Comparison of ENCODE assay signal across 8 cellular contexts in the genomic region with DNA sequence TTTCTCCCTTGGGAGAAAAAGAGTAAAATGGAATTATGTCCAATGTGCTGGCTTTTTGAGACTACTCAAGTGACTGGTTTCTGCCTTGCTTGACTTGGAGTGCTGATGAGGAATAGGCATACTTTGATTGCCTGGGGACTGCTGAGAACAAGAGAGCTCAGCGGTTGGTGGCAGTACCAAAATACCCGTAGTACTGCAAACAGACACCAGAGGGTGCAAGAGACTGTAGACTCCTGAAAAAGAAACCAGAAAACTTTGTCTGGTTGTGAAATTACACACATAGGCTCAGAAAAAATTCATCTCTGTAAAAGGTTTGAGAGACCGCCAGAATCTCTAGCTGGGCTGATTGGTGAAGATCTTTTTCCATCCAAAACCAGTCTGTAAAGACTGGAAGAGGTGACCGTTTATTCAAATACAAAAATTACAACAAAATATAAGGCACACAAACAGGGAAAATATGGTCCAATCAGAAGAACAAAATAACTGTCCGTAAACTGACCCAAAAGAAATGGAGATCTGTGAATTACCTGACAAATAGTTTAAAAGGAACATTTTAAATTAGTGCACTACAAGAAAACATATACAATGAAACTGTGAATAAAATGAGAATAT. TPM values are rescaled to one million over a fixed set of nuclear protein-coding genes. Genes with fewer than 3 reads are reported as not detected.
DNase-seq lines count a peak whose midpoint lies in the region; ATAC-seq and TF ChIP-seq lines count a peak whose summit lies in the region.
"Had no signal": no experiment of that assay in that cellular context is flagged by ENCODE, and none has a peak within 500 bp of the region (broad histone marks: within the 10 kb centered on the region; RNA-seq: fewer than 3 reads in every experiment).

No MANE protein-coding gene starts in this region.

- WGBS in iPS DF 6.9 (ENCODE audit: insufficient coverage, insufficient read length): no CpG with 5 or more reads among the region's 5 CpGs

- ATAC-seq in GM21528 (IDR thresholded peaks at IDR 0.05; ENCODE audit: low FRiP score, unreplicated experiment) (peak; percentile 98), Panc1 (peak; percentile 85)

- BruUV-seq in Panc1 (replicated peaks; lab: Mats Ljungman, UMichigan): no TSS peak

- H3K36me3 ChIP-seq in Panc1 (ENCODE audit: control insufficient read depth, insufficient read depth, low read length) (no peaks in the 10 kb centered on the region), adipocyte (ENCODE audit: control insufficient read depth, insufficient read depth, low read length, severe bottlenecking) (no peaks in the 10 kb centered on the region), iPS DF 6.9 (ENCODE audit: control insufficient read depth, insufficient read depth, low read length) (no peaks in the 10 kb centered on the region)

- DNase-seq in GM10248 (ENCODE audit: extremely low spot score) (peak; percentile 11), HS-5 (ENCODE audit: low read depth) (peak; percentile 53), Panc1 (ENCODE audit: low read depth, low spot score) (peak; percentile 59), adipocyte (ENCODE audit: low read depth) (peak; percentile 79), iPS DF 6.9 (ENCODE audit: low read depth, low spot score) (peak; percentile 54)
- DNase-seq in stimulated activated CD4-positive, alpha-beta T cell treated with anti-CD3 and anti-CD28 coated beads, Interleukin-2, amount 100 ng/mL, for 24 hours: peak; percentile 49 to 52

- intact Hi-C loops in Panc1 (cut with micrococcal nuclease; ENCODE audit: unreplicated experiment): loop anchor here (5.0 to 10.0 kb wide), 2 partner anchors 111 to 214 kb away; no protein-coding TSS in a partner anchor

- no peak overlapping the region for H3K4me3 ChIP-seq in Panc1 (ENCODE audit: low read depth in 2 of 2, low read length in 2 of 2)
- H3K4me3 ChIP-seq in adipocyte (ENCODE audit: low read length): no peak overlapping the region
- no peak overlapping the region for H3K4me3 ChIP-seq in iPS DF 6.9 (ENCODE audit: low read length)

- H3K27ac ChIP-seq in Panc1 (ENCODE audit: low read length) (no peak overlapping the region), iPS DF 6.9 (ENCODE audit: low read length) (no peak overlapping the region)
- H3K27ac ChIP-seq: epithelial cell of prostate had no signal

- TF ChIP-seq CTCF in GM10248 (IDR thresholded peaks at IDR 0.05; ENCODE audit: control extremely low read depth, extremely low read depth, low read depth, missing control alignments) (peak; percentile 72), Panc1 (IDR thresholded peaks at IDR 0.05) (peak; percentile 91)

- H3K27me3 ChIP-seq in Panc1 (ENCODE audit: control insufficient read depth, insufficient read depth, low read length): no peaks in the 10 kb centered on the region; the same call in 1 of the 2 replicates
- H3K27me3 ChIP-seq in adipocyte (replicated peaks; ENCODE audit: control insufficient read depth, insufficient read depth, low read length): no peaks in the 10 kb centered on the region
- no peaks in the 10 kb centered on the region for H3K27me3 ChIP-seq in iPS DF 6.9 (ENCODE audit: control insufficient read depth, insufficient read depth, low read length)

- H3K9me3 ChIP-seq in Panc1 (ENCODE audit: control insufficient read depth, insufficient read depth, low read depth, low read length) (0 out of 2 replicates have a peak, but pooled peaks cover 3% of the 10 kb centered on the region), adipocyte (ENCODE audit: control insufficient read depth, low read length) (peaks cover 10% of the 10 kb centered on the region), iPS DF 6.9 (ENCODE audit: control insufficient read depth, insufficient read depth, low read length) (no peaks in the 10 kb centered on the region)

- POLR2A ChIA-PET in GM10248 (lab: Yijun Ruan, JAX): no interaction called here
- POLR2A ChIA-PET in Panc1 (lab: Charles Lee): interaction anchor here (0.5 kb wide), 1 partner anchor 1303 kb away, joined by 3 read pairs; no protein-coding TSS in a partner anchor

- in situ Hi-C loops in Panc1 (cut with HindIII; ENCODE audit: low pct_unique_long_range_greater_than_20kb, low sequenced_read_pairs): no loop called here

- no peak overlapping the region for H3K9ac ChIP-seq in adipocyte (ENCODE audit: low read length)

- CTCF ChIA-PET in GM10248 (lab: Yijun Ruan, JAX) (interaction anchor here (0.6 to 5.2 kb wide), 29 partner anchors 8 to 1095 kb away, joined by 3 to 34 read pairs (median 4); no protein-coding TSS in a partner anchor), Panc1 (lab: Charles Lee) (interaction anchor here (0.5 to 2.1 kb wide), 7 partner anchors 29 to 1976 kb away, joined by 3 to 7 read pairs (median 3); no protein-coding TSS in a partner anchor)

- H3K4me1 ChIP-seq in Panc1 (ENCODE audit: control insufficient read depth, insufficient read depth, low read length) (no peaks in the 10 kb centered on the region), adipocyte (ENCODE audit: control insufficient read depth, insufficient read depth, low read length) (peaks cover 12% of the 10 kb centered on the region), iPS DF 6.9 (ENCODE audit: control insufficient read depth, insufficient read depth, low read length) (no peaks in the 10 kb centered on the region)

RNA-seq across cellular contexts. Expression of gene BICC1, which starts 18.5 kb away (rescaled TPM):
- total RNA-seq in Panc1 (2021; ENCODE audit: unreplicated experiment): 0.67 TPM
- 0.11 TPM for polyA plus RNA-seq in Panc1 (2012; ENCODE audit: insufficient read length)

Comparison
In these comparisons a context has a peak if more than half of its experiments do, and no peak if none do; other contexts are left out.
1. DNase-seq: peak in every context shown above with its lines; median percentile 79 in adipocyte; 59 in Panc1; 54 in iPS DF 6.9; 53 in HS-5; 50 in stimulated activated CD4-positive, alpha-beta T cell treated with anti-CD3 and anti-CD28 coated beads, Interleukin-2, amount 100 ng/mL, for 24 hours; 11 in GM10248.